ENCODE assay signal across 34 cellular contexts in genomic region chr3:101500208-101500607, GRCh38.
"Had no signal": no experiment of that assay in that cellular context is flagged by ENCODE, and none has a peak within 500 bp of the region (broad histone marks: within the 10 kb centered on the region; RNA-seq: fewer than 3 reads in every experiment).

No MANE protein-coding gene starts in this region.

- H3K4me1 ChIP-seq: adrenal gland, body of pancreas, breast epithelium had no signal

- H3K27me3 ChIP-seq: adrenal gland, body of pancreas, brain microvascular endothelial cell, breast epithelium had no signal

- FAIRE-seq: astrocyte, TTC549 had no signal

- H3K36me3 ChIP-seq: adrenal gland, brain microvascular endothelial cell, breast epithelium had no signal

- H3K9me3 Mint-ChIP-seq: activated CD4-positive, alpha-beta memory T cell treated with anti-CD3 and anti-CD28 coated beads, Interleukin-2, amount 10 ng/mL, durations not matched to agents 7 days and 5 days; activated naive CD4-positive, alpha-beta T cell treated with anti-CD3 and anti-CD28 coated beads for 36 hours; activated naive CD4-positive, alpha-beta T cell treated with anti-CD3 and anti-CD28 coated beads, Interleukin-2, amount 50 U/mL, for 72 hours; activated T-cell treated with anti-CD3 and anti-CD28 coated beads, Interleukin-2, amount 50 U/mL, for 24 hours; T-helper 1 cell treated with Interleukin-12 subunit alpha and Interleukin-12 subunit beta and Interleukin-4 antibody, amounts not matched to agents 30 μg/mL and 1 μg/mL, for 36 hours; T-helper 2 cell treated with Interferon-gamma antibody and Interleukin-4, amounts not matched to agents 5 μg/mL and 100 μg/mL, for 36 hours had no signal

- H3K27ac ChIP-seq: adrenal gland, body of pancreas, brain microvascular endothelial cell, breast epithelium, VCaP had no signal

- H3K27me3 Mint-ChIP-seq: activated CD4-positive, alpha-beta memory T cell treated with anti-CD3 and anti-CD28 coated beads, Interleukin-2, amount 10 ng/mL, durations not matched to agents 7 days and 5 days; activated CD4-positive, alpha-beta T cell treated with anti-CD3 and anti-CD28 coated beads for 36 hours; activated CD4-positive, alpha-beta T cell treated with anti-CD3 and anti-CD28 coated beads, Interleukin-2, amount 10 ng/mL, durations not matched to agents 7 days and 5 days; activated CD8-positive, alpha-beta memory T cell treated with anti-CD3 and anti-CD28 coated beads, Interleukin-2, amount 10 ng/mL, durations not matched to agents 7 days and 5 days; activated T-cell treated with anti-CD3 and anti-CD28 coated beads, Interleukin-2, amount 50 U/mL, for 24 hours had no signal

- H3K9me3 ChIP-seq: adrenal gland, body of pancreas, breast epithelium had no signal

- H3K27ac Mint-ChIP-seq: activated CD4-positive, alpha-beta memory T cell treated with anti-CD3 and anti-CD28 coated beads, Interleukin-2, amount 10 ng/mL, durations not matched to agents 7 days and 5 days; activated CD4-positive, alpha-beta T cell treated with anti-CD3 and anti-CD28 coated beads for 36 hours; activated CD4-positive, alpha-beta T cell treated with anti-CD3 and anti-CD28 coated beads, Interleukin-2, amount 10 ng/mL, durations not matched to agents 7 days and 5 days; activated CD8-positive, alpha-beta memory T cell treated with anti-CD3 and anti-CD28 coated beads, Interleukin-2, amount 10 ng/mL, durations not matched to agents 7 days and 5 days; activated CD8-positive, alpha-beta T cell treated with anti-CD3 and anti-CD28 coated beads, Interleukin-2, amount 10 ng/mL, durations not matched to agents 7 days and 5 days; activated naive CD4-positive, alpha-beta T cell treated with anti-CD3 and anti-CD28 coated beads for 36 hours; activated naive CD4-positive, alpha-beta T cell treated with anti-CD3 and anti-CD28 coated beads, Interleukin-2, amount 50 U/mL, for 72 hours; activated T-cell treated with anti-CD3 and anti-CD28 coated beads, Interleukin-2, amount 50 U/mL, for 24 hours; T-helper 1 cell treated with Interleukin-12 subunit alpha and Interleukin-12 subunit beta and Interleukin-4 antibody, amounts not matched to agents 30 μg/mL and 1 μg/mL, for 36 hours; T-helper 2 cell treated with Interferon-gamma antibody and Interleukin-4, amounts not matched to agents 5 μg/mL and 100 μg/mL, for 36 hours had no signal

- ATAC-seq: activated CD4-positive, alpha-beta T cell treated with anti-CD3 and anti-CD28 coated beads for 36 hours; activated CD4-positive, CD25-positive, alpha-beta regulatory T cell treated with anti-CD3 and anti-CD28 coated beads, Interleukin-2, amount 50 U/mL, for 24 hours; activated CD8-positive, alpha-beta memory T cell treated with anti-CD3 and anti-CD28 coated beads, Interleukin-2, amount 10 ng/mL, durations not matched to agents 7 days and 5 days; activated CD8-positive, alpha-beta T cell treated with anti-CD3 and anti-CD28 coated beads, Interleukin-2, amount 10 ng/mL, durations not matched to agents 7 days and 5 days; activated naive CD4-positive, alpha-beta T cell treated with anti-CD3 and anti-CD28 coated beads, Interleukin-2, amount 50 U/mL, for 72 hours; body of pancreas had no signal

- H3K4me3 Mint-ChIP-seq: activated CD4-positive, alpha-beta memory T cell treated with anti-CD3 and anti-CD28 coated beads, Interleukin-2, amount 10 ng/mL, durations not matched to agents 7 days and 5 days; activated CD4-positive, alpha-beta T cell treated with anti-CD3 and anti-CD28 coated beads for 36 hours; activated CD4-positive, alpha-beta T cell treated with anti-CD3 and anti-CD28 coated beads, Interleukin-2, amount 10 ng/mL, durations not matched to agents 7 days and 5 days; activated CD8-positive, alpha-beta memory T cell treated with anti-CD3 and anti-CD28 coated beads, Interleukin-2, amount 10 ng/mL, durations not matched to agents 7 days and 5 days; activated CD8-positive, alpha-beta T cell treated with anti-CD3 and anti-CD28 coated beads, Interleukin-2, amount 10 ng/mL, durations not matched to agents 7 days and 5 days; activated naive CD4-positive, alpha-beta T cell treated with anti-CD3 and anti-CD28 coated beads for 36 hours; activated T-cell treated with anti-CD3 and anti-CD28 coated beads, Interleukin-2, amount 50 U/mL, for 24 hours; T-helper 1 cell treated with Interleukin-12 subunit alpha and Interleukin-12 subunit beta and Interleukin-4 antibody, amounts not matched to agents 30 μg/mL and 1 μg/mL, for 36 hours; T-helper 2 cell treated with Interferon-gamma antibody and Interleukin-4, amounts not matched to agents 5 μg/mL and 100 μg/mL, for 36 hours had no signal

- DNase-seq: activated CD4-positive, alpha-beta memory T cell treated with anti-CD3 and anti-CD28 coated beads, Interleukin-2, amount 10 ng/mL, durations not matched to agents 7 days and 5 days; activated CD4-positive, alpha-beta T cell treated with anti-CD3 and anti-CD28 coated beads for 1 hour; activated CD4-positive, alpha-beta T cell treated with anti-CD3 and anti-CD28 coated beads for 36 hours; activated CD4-positive, alpha-beta T cell treated with anti-CD3 and anti-CD28 coated beads for 48 hours; activated CD4-positive, alpha-beta T cell treated with anti-CD3 and anti-CD28 coated beads, Interleukin-2, amount 10 ng/mL, durations not matched to agents 7 days and 5 days; activated CD4-positive, alpha-beta T cell treated with anti-CD3 and anti-CD28 coated beads, Interleukin-2, amount 50 U/mL, for 48 hours; activated CD4-positive, CD25-positive, alpha-beta regulatory T cell; activated CD8-positive, alpha-beta memory T cell treated with anti-CD3 and anti-CD28 coated beads for 24 hours; activated CD8-positive, alpha-beta memory T cell treated with anti-CD3 and anti-CD28 coated beads, Interleukin-2, amount 10 ng/mL, durations not matched to agents 7 days and 5 days; activated CD8-positive, alpha-beta memory T cell treated with anti-CD3 and anti-CD28 coated beads, Interleukin-2, amount 50 U/mL, for 48 hours; activated CD8-positive, alpha-beta T cell treated with anti-CD3 and anti-CD28 coated beads, Interleukin-2, amount 10 ng/mL, durations not matched to agents 7 days and 5 days; activated effector memory CD4-positive, alpha-beta T cell treated with anti-CD3 and anti-CD28 coated beads, Interleukin-2, amount 50 U/mL, for 16 hours; activated gamma-delta T cell treated with Interleukin-2 at 50 U/mL for 16 hours; activated naive CD4-positive, alpha-beta T cell; activated naive CD4-positive, alpha-beta T cell treated with anti-CD3 and anti-CD28 coated beads for 36 hours; activated naive CD4-positive, alpha-beta T cell treated with anti-CD3 and anti-CD28 coated beads, Interleukin-2, amount 50 U/mL, for 16 hours; activated T-cell treated with anti-CD3 and anti-CD28 coated beads, Interleukin-2, amount 50 U/mL, for 24 hours; activated T-cell treated with anti-CD3 and anti-CD28 coated beads, Interleukin-2, amount 50 U/mL, for 48 hours; adrenal gland; amniotic stem cell; aorta; body of pancreas; brain microvascular endothelial cell; central memory CD4-positive, alpha-beta T cell; T-helper 2 cell; T-helper 9 cell had no signal

- H3K4me3 ChIP-seq: adrenal gland, body of pancreas, breast epithelium had no signal
